9 cellular contexts compared by ENCODE assay signal in genomic region chr18:22282311-22283235, GRCh38.
DNase-seq lines count a peak whose midpoint lies in the region; ATAC-seq and TF ChIP-seq lines count a peak whose summit lies in the region.
"Had no signal": no experiment of that assay in that cellular context is flagged by ENCODE, and none has a peak within 500 bp of the region (broad histone marks: within the 10 kb centered on the region; RNA-seq: fewer than 3 reads in every experiment).

No MANE protein-coding gene starts in this region.

- H3K27me3 ChIP-seq in suprapubic skin: no peaks in the 10 kb centered on the region

- DNase-seq in activated CD4-positive, alpha-beta T cell treated with anti-CD3 and anti-CD28 coated beads for 36 hours: no peak
- DNase-seq in activated CD4-positive, alpha-beta T cell treated with anti-CD3 and anti-CD28 coated beads, Interleukin-2, amount 50 U/mL, for 4 hours: no peak
- DNase-seq in T1000 (lab: John Stamatoyannopoulos, UW) (peak; percentile 18), fibroblast of gingiva (ENCODE audit: low read depth) (peak; percentile 88), suprapubic skin (ENCODE audit: low spot score in 2 of 2) (no peak), NCI-H1694 (lab: John Stamatoyannopoulos, UW) (no peak), NCI-H1092 (lab: John Stamatoyannopoulos, UW) (no peak)
- no peak for DNase-seq in activated naive CD4-positive, alpha-beta T cell treated with Interleukin-2 at 50 U/mL for 16 hours
- DNase-seq: DND-41 had no signal

- no peaks in the 10 kb centered on the region for H3K36me3 Mint-ChIP-seq in activated CD4-positive, alpha-beta T cell treated with anti-CD3 and anti-CD28 coated beads for 36 hours (ENCODE audit: low read depth)

- ATAC-seq in activated CD4-positive, alpha-beta T cell treated with anti-CD3 and anti-CD28 coated beads for 36 hours: peak; percentile 55

- 61% methylated on average over 8 of the region's 8 CpGs for WGBS in suprapubic skin

- no peak overlapping the region for H3K4me3 ChIP-seq in suprapubic skin

- H3K4me1 ChIP-seq in suprapubic skin: peaks cover 29% of the 10 kb centered on the region

- CTCF ChIA-PET in activated CD4-positive, alpha-beta T cell treated with anti-CD3 and anti-CD28 coated beads for 36 hours (lab: Charles Lee): no interaction called here

- TF ChIP-seq CTCF in suprapubic skin (IDR thresholded peaks at IDR 0.05): no peak

- no peaks in the 10 kb centered on the region for H3K9me3 ChIP-seq in suprapubic skin

- no peak for TF ChIP-seq EP300 in suprapubic skin (IDR thresholded peaks at IDR 0.05)

- H3K27ac Mint-ChIP-seq in activated CD4-positive, alpha-beta T cell treated with anti-CD3 and anti-CD28 coated beads for 36 hours: peak overlapping the region; percentile 9

- peaks cover 2% of the 10 kb centered on the region for H3K9me3 Mint-ChIP-seq in activated CD4-positive, alpha-beta T cell treated with anti-CD3 and anti-CD28 coated beads for 36 hours (ENCODE audit: low read depth)

- H3K27ac ChIP-seq in suprapubic skin: peak overlapping the region; percentile 5

- POLR2A ChIA-PET in activated CD4-positive, alpha-beta T cell treated with anti-CD3 and anti-CD28 coated beads for 36 hours (lab: Charles Lee): no interaction called here

- H3K36me3 ChIP-seq in suprapubic skin: no peaks in the 10 kb centered on the region

- H3K4me1 Mint-ChIP-seq in activated CD4-positive, alpha-beta T cell treated with anti-CD3 and anti-CD28 coated beads for 36 hours: no peaks in the 10 kb centered on the region

- H3K4me3 Mint-ChIP-seq in activated CD4-positive, alpha-beta T cell treated with anti-CD3 and anti-CD28 coated beads for 36 hours: no peak overlapping the region

- no peak for TF ChIP-seq POLR2A in suprapubic skin (IDR thresholded peaks at IDR 0.05)

- intact Hi-C loops in activated CD4-positive, alpha-beta T cell treated with anti-CD3 and anti-CD28 coated beads for 36 hours (cut with DNase I, micrococcal nuclease): no loop called here

- no peaks in the 10 kb centered on the region for H3K27me3 Mint-ChIP-seq in activated CD4-positive, alpha-beta T cell treated with anti-CD3 and anti-CD28 coated beads for 36 hours

Comparison
In these comparisons a context has a peak if more than half of its experiments do, and no peak if none do; other contexts are left out.
1. DNase-seq: peak in T1000 (single experiment) and fibroblast of gingiva (single experiment); none in activated CD4-positive, alpha-beta T cell treated with anti-CD3 and anti-CD28 coated beads for 36 hours (single experiment), activated CD4-positive, alpha-beta T cell treated with anti-CD3 and anti-CD28 coated beads, Interleukin-2, amount 50 U/mL, for 4 hours (0 of 2), suprapubic skin (0 of 2), NCI-H1694 (single experiment), NCI-H1092 (single experiment) and activated naive CD4-positive, alpha-beta T cell treated with Interleukin-2 at 50 U/mL for 16 hours (single experiment).